ENCODE assay signal across 25 cellular contexts in the genomic region with DNA sequence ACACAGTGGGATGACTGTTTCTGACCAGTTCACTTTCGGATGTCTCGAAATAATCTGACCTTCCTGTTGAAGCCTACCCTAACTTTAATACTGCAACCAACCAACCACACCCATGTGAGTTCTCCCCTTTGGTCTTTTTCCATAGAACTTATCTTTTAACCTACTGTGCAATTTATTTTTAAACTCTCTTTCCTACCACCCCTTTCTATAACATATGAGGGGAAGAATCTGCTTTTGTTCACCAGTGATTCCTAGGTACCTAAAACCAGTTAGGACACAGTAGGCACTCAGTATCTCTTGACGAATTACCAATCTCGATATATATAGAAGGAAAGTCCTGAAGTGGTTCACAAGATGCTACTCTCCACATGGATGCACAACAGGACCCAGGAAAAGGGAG. TPM values are rescaled to one million over a fixed set of nuclear protein-coding genes. Genes with fewer than 3 reads are reported as not detected.
"Had no signal": no experiment of that assay in that cellular context is flagged by ENCODE, and none has a peak within 500 bp of the region (broad histone marks: within the 10 kb centered on the region; RNA-seq: fewer than 3 reads in every experiment).

No MANE protein-coding gene starts in this region.

- H3K27ac Mint-ChIP-seq: effector memory CD8-positive, alpha-beta T cell had no signal

- H3K27me3 Mint-ChIP-seq: effector memory CD8-positive, alpha-beta T cell; stimulated activated naive CD8-positive, alpha-beta T cell treated with anti-CD3 and anti-CD28 coated beads, Interleukin-15, amount 100 ng/mL, for 72 hours had no signal

- DNase-seq: cerebellar nuclear complex; cortex of kidney; effector memory CD8-positive, alpha-beta T cell; erythroblast; esophagus squamous epithelium; foreskin melanocyte; glutamatergic neuron; hypothalamus; immature natural killer cell; islet precursor cell; kidney glomerular epithelial cell; left ventricle myocardium superior; lower lobe of right lung; nephron progenitor cell; nucleus accumbens; psoas muscle; right cardiac atrium; spleen; stimulated activated CD4-positive, alpha-beta T cell treated with anti-CD3 and anti-CD28 coated beads, Interleukin-2, amount 100 ng/mL, for 48 hours; stimulated activated CD8-positive, alpha-beta memory T cell treated with anti-CD3 and anti-CD28 coated beads, Interleukin-4, amount 100 ng/mL, for 48 hours; stimulated activated naive CD4-positive, alpha-beta T cell; stimulated activated naive CD8-positive, alpha-beta T cell treated with anti-CD3 and anti-CD28 coated beads, Interleukin-15, amount 100 ng/mL, for 72 hours had no signal

- H3K4me3 Mint-ChIP-seq: effector memory CD8-positive, alpha-beta T cell; immature natural killer cell; nephron progenitor cell; stimulated activated naive CD8-positive, alpha-beta T cell treated with anti-CD3 and anti-CD28 coated beads, Interleukin-15, amount 100 ng/mL, for 72 hours had no signal

- FAIRE-seq: endometrium had no signal

- H3K27me3 ChIP-seq: esophagus squamous epithelium, spleen, suprapubic skin had no signal

- H3K9me3 Mint-ChIP-seq: effector memory CD8-positive, alpha-beta T cell; immature natural killer cell; nephron progenitor cell; stimulated activated naive CD8-positive, alpha-beta T cell treated with anti-CD3 and anti-CD28 coated beads, Interleukin-15, amount 100 ng/mL, for 72 hours had no signal

- H3K27ac ChIP-seq: esophagus squamous epithelium, lower lobe of right lung, psoas muscle, skin epidermis, spleen, suprapubic skin had no signal

- H3K4me3 ChIP-seq: esophagus squamous epithelium, lower lobe of right lung, psoas muscle, skin epidermis, spleen, suprapubic skin had no signal

- ATAC-seq: effector memory CD8-positive, alpha-beta T cell; left ventricle myocardium superior; lower lobe of right lung; psoas muscle had no signal

- H3K9me3 ChIP-seq: esophagus squamous epithelium, lower lobe of right lung, psoas muscle, spleen, suprapubic skin had no signal

RNA-seq across cellular contexts. Expression of a gene that starts 30.8 kb away (rescaled TPM):
- polyA plus RNA-seq: immature natural killer cell had no signal
